In the genomic region with DNA sequence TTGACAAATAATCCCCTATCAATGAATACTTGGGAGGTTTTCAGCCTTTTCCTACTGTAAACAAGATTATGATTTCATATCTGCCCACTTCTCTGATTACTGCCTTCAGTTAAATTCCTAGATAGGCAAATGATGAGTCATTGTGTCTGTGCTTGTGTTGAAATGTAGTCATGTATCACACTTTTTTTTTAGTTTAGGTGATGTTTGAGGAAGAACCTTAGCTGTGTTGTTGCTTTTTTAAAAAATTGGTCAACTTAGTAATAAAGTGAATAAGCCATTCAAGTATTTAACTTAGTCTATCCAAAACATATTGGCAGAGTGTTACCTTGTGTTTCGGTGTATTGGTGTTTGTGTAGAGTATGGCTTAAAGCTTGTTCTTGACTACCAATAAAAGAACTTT, we compare ENCODE assay signal across 10 cellular contexts.
DNase-seq lines count a peak whose midpoint lies in the region; ATAC-seq and TF ChIP-seq lines count a peak whose summit lies in the region.
"Had no signal": no experiment of that assay in that cellular context is flagged by ENCODE, and none has a peak within 500 bp of the region (broad histone marks: within the 10 kb centered on the region; RNA-seq: fewer than 3 reads in every experiment).

No MANE protein-coding gene starts in this region.

- no peak overlapping the region for H3K4me3 ChIP-seq in RWPE2 (ENCODE audit: severe bottlenecking)
- H3K4me3 ChIP-seq in fibroblast of lung (replicated peaks in 1 of 4; ENCODE audit: control extremely low read depth in 1 of 4, insufficient read depth in 1 of 4, low read depth in 3 of 4, low read length in 4 of 4): no peak overlapping the region
- H3K4me3 ChIP-seq: stomach had no signal

- ATAC-seq in activated T-cell treated with anti-CD3 and anti-CD28 coated beads, Interleukin-2, amount 50 U/mL, for 72 hours (replicated peaks in 1 of 2): peak in 1 of 2 donors; percentile 62
- ATAC-seq in RWPE2 (ENCODE audit: low read depth) (peak; percentile 86), GM21825 (IDR thresholded peaks at IDR 0.05; ENCODE audit: unreplicated experiment) (no peak)
- ATAC-seq in stimulated activated effector memory CD8-positive, alpha-beta T cell treated with anti-CD3 and anti-CD28 coated beads, Interleukin-12 subunit alpha, Interleukin-12 subunit beta, amount 100 ng/mL, for 72 hours: peak; percentile 86

- H3K9me3 Mint-ChIP-seq in activated T-cell treated with anti-CD3 and anti-CD28 coated beads, Interleukin-2, amount 50 U/mL, for 72 hours: no peaks in the 10 kb centered on the region
- no peaks in the 10 kb centered on the region for H3K9me3 Mint-ChIP-seq in stimulated activated effector memory CD8-positive, alpha-beta T cell treated with anti-CD3 and anti-CD28 coated beads, Interleukin-12 subunit alpha, Interleukin-12 subunit beta, amount 100 ng/mL, for 72 hours
- H3K9me3 Mint-ChIP-seq: CD8-positive, alpha-beta memory T cell had no signal

- peak overlapping the region in 1 of 2 donors; percentile 78 for H3K4me3 Mint-ChIP-seq in activated T-cell treated with anti-CD3 and anti-CD28 coated beads, Interleukin-2, amount 50 U/mL, for 72 hours
- H3K4me3 Mint-ChIP-seq in stimulated activated effector memory CD8-positive, alpha-beta T cell treated with anti-CD3 and anti-CD28 coated beads, Interleukin-12 subunit alpha, Interleukin-12 subunit beta, amount 100 ng/mL, for 72 hours: peak overlapping the region; percentile 9

- H3K4me2 ChIP-seq in fibroblast of lung (ENCODE audit: extremely low read depth, insufficient read depth, low read length): no peak overlapping the region

- peaks cover 14 to 51% of the 10 kb centered on the region in 2 donors for H3K36me3 Mint-ChIP-seq in activated T-cell treated with anti-CD3 and anti-CD28 coated beads, Interleukin-2, amount 50 U/mL, for 72 hours (ENCODE audit: insufficient read depth in 2 of 2)
- H3K36me3 Mint-ChIP-seq in stimulated activated effector memory CD8-positive, alpha-beta T cell treated with anti-CD3 and anti-CD28 coated beads, Interleukin-12 subunit alpha, Interleukin-12 subunit beta, amount 100 ng/mL, for 72 hours: peaks cover 100% of the 10 kb centered on the region

- H3K4me1 ChIP-seq in RWPE2 (ENCODE audit: insufficient read depth, poor library complexity, severe bottlenecking): peaks cover 29% of the 10 kb centered on the region
- peaks cover 6% of the 10 kb centered on the region for H3K4me1 ChIP-seq in fibroblast of lung (ENCODE audit: control insufficient read depth, extremely low read depth, insufficient read depth, low read length)

- no peak overlapping the region for H2AFZ ChIP-seq in fibroblast of lung (ENCODE audit: low read length)

- no peaks in the 10 kb centered on the region for H3K27me3 ChIP-seq in RWPE2 (ENCODE audit: insufficient read depth, poor library complexity, severe bottlenecking)
- H3K27me3 ChIP-seq in fibroblast of lung (ENCODE audit: control insufficient read depth, insufficient read depth, low read length): no peaks in the 10 kb centered on the region
- H3K27me3 ChIP-seq: stomach had no signal

- DNase-seq in activated T-cell treated with anti-CD3 and anti-CD28 coated beads, Interleukin-2, amount 50 U/mL, for 72 hours: no peak
- DNase-seq in activated T-cell treated with anti-CD3 and anti-CD28 coated beads for 4 hours: no peak
- DNase-seq in RWPE2 (ENCODE audit: low spot score): no peak
- peak; percentile 57 to 86 for DNase-seq in fibroblast of lung (ENCODE audit: low read depth in 2 of 2)
- DNase-seq in stimulated activated effector memory CD8-positive, alpha-beta T cell treated with anti-CD3 and anti-CD28 coated beads, Interleukin-12 subunit alpha, Interleukin-12 subunit beta, amount 100 ng/mL, for 72 hours (ENCODE audit: low spot score in 2 of 2): no peak
- no peak for DNase-seq in central memory CD4-positive, alpha-beta T cell
- no peak for DNase-seq in substantia nigra (lab: John Stamatoyannopoulos, UW)
- DNase-seq: CD8-positive, alpha-beta memory T cell; stomach had no signal

- H3K36me3 ChIP-seq in RWPE2 (ENCODE audit: low read depth) (peaks cover 99% of the 10 kb centered on the region), fibroblast of lung (ENCODE audit: control insufficient read depth, insufficient read depth, low read length) (peaks cover 9% of the 10 kb centered on the region)

- no peak overlapping the region for H3K9ac ChIP-seq in fibroblast of lung (ENCODE audit: insufficient read depth, low read length)

- peaks cover 79% of the 10 kb centered on the region for H3K79me2 ChIP-seq in fibroblast of lung (ENCODE audit: control insufficient read depth, insufficient read depth, low read length)

- peaks cover 3% of the 10 kb centered on the region for H4K20me1 ChIP-seq in fibroblast of lung (ENCODE audit: control insufficient read depth, extremely low read depth, insufficient read depth, low read length)

- TF ChIP-seq CTCF in RWPE2 (IDR thresholded peaks at IDR 0.05; ENCODE audit: poor library complexity, severe bottlenecking): no peak
- TF ChIP-seq CTCF in fibroblast of lung (conservative IDR thresholded peaks at IDR 0.05 in 1 of 2, IDR thresholded peaks at IDR 0.05 in 1 of 2; ENCODE audit: low read depth in 1 of 2, low read length in 2 of 2): no peak

- peaks cover 51% of the 10 kb centered on the region for H3K4me1 Mint-ChIP-seq in activated T-cell treated with anti-CD3 and anti-CD28 coated beads, Interleukin-2, amount 50 U/mL, for 72 hours (ENCODE audit: low read depth)
- H3K4me1 Mint-ChIP-seq in stimulated activated effector memory CD8-positive, alpha-beta T cell treated with anti-CD3 and anti-CD28 coated beads, Interleukin-12 subunit alpha, Interleukin-12 subunit beta, amount 100 ng/mL, for 72 hours: peaks cover 51% of the 10 kb centered on the region

- no peaks in the 10 kb centered on the region for H3K27me3 Mint-ChIP-seq in activated T-cell treated with anti-CD3 and anti-CD28 coated beads, Interleukin-2, amount 50 U/mL, for 72 hours (ENCODE audit: low read depth)
- H3K27me3 Mint-ChIP-seq: CD8-positive, alpha-beta memory T cell had no signal

- H3K9me3 ChIP-seq in RWPE2 (ENCODE audit: severe bottlenecking): no peaks in the 10 kb centered on the region
- no peaks in the 10 kb centered on the region for H3K9me3 ChIP-seq in fibroblast of lung (ENCODE audit: control insufficient read depth, insufficient read depth, low read depth, low read length)
- H3K9me3 ChIP-seq: stomach had no signal

- H3K27ac ChIP-seq in RWPE2 (ENCODE audit: poor library complexity, severe bottlenecking) (peak overlapping the region; percentile 3), fibroblast of lung (ENCODE audit: insufficient read depth, low read length) (no peak overlapping the region), substantia nigra (ENCODE audit: low read depth, low read length, poor library complexity, severe bottlenecking) (no peak overlapping the region)
- H3K27ac ChIP-seq: stomach had no signal

- H3K27ac Mint-ChIP-seq in activated T-cell treated with anti-CD3 and anti-CD28 coated beads, Interleukin-2, amount 50 U/mL, for 72 hours: peak overlapping the region; percentile 91
- H3K27ac Mint-ChIP-seq in stimulated activated effector memory CD8-positive, alpha-beta T cell treated with anti-CD3 and anti-CD28 coated beads, Interleukin-12 subunit alpha, Interleukin-12 subunit beta, amount 100 ng/mL, for 72 hours: peak overlapping the region; percentile 81

Comparison
In these comparisons a context has a peak if more than half of its experiments do, and no peak if none do; other contexts are left out.
1. DNase-seq: peak in fibroblast of lung (2 of 2); none in activated T-cell treated with anti-CD3 and anti-CD28 coated beads, Interleukin-2, amount 50 U/mL, for 72 hours (0 of 2), activated T-cell treated with anti-CD3 and anti-CD28 coated beads for 4 hours (single experiment), RWPE2 (single experiment), stimulated activated effector memory CD8-positive, alpha-beta T cell treated with anti-CD3 and anti-CD28 coated beads, Interleukin-12 subunit alpha, Interleukin-12 subunit beta, amount 100 ng/mL, for 72 hours (0 of 2), central memory CD4-positive, alpha-beta T cell (single experiment) and substantia nigra (0 of 49).